ENCODE assay signal across 2 cellular contexts in the genomic region with DNA sequence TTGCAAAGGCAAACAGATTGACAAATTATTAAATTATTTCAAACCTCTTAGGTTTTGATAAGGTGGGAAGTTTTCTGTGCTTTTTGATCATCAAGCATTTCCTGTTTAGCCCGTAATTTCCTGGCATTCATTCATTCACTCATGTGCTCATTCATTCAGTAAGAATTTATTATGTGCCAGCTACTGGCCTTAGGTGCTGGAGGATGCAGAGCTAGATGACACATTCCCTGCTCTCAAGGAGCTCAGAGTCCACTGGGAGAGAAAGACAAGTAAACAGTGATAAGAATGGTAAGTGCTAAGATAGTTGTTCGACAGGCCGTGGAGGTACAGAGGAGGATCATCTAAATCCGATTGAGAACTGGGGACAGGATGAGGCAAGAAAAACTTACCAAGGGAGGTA.
TF ChIP-seq lines count a peak whose summit lies in the region.

No MANE protein-coding gene starts in this region.

TF ChIP-seq in GM23338, 12 proteins besides CTCF, POLR2A, EP300 and RAD21 (continues in another document):
- TF ChIP-seq, protein P1, sequence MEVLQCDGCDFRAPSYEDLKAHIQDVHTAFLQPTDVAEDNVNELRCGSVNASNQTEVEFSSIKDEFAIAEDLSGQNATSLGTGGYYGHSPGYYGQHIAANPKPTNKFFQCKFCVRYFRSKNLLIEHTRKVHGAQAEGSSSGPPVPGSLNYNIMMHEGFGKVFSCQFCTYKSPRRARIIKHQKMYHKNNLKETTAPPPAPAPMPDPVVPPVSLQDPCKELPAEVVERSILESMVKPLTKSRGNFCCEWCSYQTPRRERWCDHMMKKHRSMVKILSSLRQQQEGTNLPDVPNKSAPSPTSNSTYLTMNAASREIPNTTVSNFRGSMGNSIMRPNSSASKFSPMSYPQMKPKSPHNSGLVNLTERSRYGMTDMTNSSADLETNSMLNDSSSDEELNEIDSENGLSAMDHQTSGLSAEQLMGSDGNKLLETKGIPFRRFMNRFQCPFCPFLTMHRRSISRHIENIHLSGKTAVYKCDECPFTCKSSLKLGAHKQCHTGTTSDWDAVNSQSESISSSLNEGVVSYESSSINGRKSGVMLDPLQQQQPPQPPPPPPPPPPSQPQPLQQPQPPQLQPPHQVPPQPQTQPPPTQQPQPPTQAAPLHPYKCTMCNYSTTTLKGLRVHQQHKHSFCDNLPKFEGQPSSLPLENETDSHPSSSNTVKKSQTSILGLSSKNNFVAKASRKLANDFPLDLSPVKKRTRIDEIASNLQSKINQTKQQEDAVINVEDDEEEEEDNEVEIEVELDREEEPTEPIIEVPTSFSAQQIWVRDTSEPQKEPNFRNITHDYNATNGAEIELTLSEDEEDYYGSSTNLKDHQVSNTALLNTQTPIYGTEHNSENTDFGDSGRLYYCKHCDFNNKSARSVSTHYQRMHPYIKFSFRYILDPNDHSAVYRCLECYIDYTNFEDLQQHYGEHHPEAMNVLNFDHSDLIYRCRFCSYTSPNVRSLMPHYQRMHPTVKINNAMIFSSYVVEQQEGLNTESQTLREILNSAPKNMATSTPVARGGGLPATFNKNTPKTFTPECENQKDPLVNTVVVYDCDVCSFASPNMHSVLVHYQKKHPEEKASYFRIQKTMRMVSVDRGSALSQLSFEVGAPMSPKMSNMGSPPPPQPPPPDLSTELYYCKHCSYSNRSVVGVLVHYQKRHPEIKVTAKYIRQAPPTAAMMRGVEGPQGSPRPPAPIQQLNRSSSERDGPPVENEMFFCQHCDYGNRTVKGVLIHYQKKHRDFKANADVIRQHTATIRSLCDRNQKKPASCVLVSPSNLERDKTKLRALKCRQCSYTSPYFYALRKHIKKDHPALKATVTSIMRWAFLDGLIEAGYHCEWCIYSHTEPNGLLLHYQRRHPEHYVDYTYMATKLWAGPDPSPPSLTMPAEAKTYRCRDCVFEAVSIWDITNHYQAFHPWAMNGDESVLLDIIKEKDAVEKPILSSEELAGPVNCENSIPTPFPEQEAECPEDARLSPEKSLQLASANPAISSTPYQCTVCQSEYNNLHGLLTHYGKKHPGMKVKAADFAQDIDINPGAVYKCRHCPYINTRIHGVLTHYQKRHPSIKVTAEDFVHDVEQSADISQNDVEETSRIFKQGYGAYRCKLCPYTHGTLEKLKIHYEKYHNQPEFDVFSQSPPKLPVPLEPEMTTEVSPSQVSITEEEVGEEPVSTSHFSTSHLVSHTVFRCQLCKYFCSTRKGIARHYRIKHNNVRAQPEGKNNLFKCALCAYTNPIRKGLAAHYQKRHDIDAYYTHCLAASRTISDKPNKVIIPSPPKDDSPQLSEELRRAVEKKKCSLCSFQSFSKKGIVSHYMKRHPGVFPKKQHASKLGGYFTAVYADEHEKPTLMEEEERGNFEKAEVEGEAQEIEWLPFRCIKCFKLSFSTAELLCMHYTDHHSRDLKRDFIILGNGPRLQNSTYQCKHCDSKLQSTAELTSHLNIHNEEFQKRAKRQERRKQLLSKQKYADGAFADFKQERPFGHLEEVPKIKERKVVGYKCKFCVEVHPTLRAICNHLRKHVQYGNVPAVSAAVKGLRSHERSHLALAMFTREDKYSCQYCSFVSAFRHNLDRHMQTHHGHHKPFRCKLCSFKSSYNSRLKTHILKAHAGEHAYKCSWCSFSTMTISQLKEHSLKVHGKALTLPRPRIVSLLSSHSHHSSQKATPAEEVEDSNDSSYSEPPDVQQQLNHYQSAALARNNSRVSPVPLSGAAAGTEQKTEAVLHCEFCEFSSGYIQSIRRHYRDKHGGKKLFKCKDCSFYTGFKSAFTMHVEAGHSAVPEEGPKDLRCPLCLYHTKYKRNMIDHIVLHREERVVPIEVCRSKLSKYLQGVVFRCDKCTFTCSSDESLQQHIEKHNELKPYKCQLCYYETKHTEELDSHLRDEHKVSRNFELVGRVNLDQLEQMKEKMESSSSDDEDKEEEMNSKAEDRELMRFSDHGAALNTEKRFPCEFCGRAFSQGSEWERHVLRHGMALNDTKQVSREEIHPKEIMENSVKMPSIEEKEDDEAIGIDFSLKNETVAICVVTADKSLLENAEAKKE (CRISPR knock-in tag; IDR thresholded peaks at IDR 0.05): no peak
- TF ChIP-seq EZH2phosphoT487 (IDR thresholded peaks at IDR 0.05; ENCODE audit: unreplicated experiment) (no peak), ZNF331 (CRISPR knock-in tag; IDR thresholded peaks at IDR 0.05; ENCODE audit: low read depth) (no peak), ZNF114 (CRISPR knock-in tag; IDR thresholded peaks at IDR 0.05) (no peak), POLR2AphosphoS5 (IDR thresholded peaks at IDR 0.05; ENCODE audit: low read depth) (no peak), JUNB (IDR thresholded peaks at IDR 0.05; ENCODE audit: unreplicated experiment) (no peak), NANOG (IDR thresholded peaks at IDR 0.05; ENCODE audit: borderline replicate concordance) (no peak), CREB1 (CRISPR knock-in tag; IDR thresholded peaks at IDR 0.05; ENCODE audit: low read depth) (no peak)
- TF ChIP-seq, protein P2, sequence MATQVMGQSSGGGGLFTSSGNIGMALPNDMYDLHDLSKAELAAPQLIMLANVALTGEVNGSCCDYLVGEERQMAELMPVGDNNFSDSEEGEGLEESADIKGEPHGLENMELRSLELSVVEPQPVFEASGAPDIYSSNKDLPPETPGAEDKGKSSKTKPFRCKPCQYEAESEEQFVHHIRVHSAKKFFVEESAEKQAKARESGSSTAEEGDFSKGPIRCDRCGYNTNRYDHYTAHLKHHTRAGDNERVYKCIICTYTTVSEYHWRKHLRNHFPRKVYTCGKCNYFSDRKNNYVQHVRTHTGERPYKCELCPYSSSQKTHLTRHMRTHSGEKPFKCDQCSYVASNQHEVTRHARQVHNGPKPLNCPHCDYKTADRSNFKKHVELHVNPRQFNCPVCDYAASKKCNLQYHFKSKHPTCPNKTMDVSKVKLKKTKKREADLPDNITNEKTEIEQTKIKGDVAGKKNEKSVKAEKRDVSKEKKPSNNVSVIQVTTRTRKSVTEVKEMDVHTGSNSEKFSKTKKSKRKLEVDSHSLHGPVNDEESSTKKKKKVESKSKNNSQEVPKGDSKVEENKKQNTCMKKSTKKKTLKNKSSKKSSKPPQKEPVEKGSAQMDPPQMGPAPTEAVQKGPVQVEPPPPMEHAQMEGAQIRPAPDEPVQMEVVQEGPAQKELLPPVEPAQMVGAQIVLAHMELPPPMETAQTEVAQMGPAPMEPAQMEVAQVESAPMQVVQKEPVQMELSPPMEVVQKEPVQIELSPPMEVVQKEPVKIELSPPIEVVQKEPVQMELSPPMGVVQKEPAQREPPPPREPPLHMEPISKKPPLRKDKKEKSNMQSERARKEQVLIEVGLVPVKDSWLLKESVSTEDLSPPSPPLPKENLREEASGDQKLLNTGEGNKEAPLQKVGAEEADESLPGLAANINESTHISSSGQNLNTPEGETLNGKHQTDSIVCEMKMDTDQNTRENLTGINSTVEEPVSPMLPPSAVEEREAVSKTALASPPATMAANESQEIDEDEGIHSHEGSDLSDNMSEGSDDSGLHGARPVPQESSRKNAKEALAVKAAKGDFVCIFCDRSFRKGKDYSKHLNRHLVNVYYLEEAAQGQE (IDR thresholded peaks at IDR 0.05; ENCODE audit: unreplicated experiment): no peak
- TF ChIP-seq, protein P3, sequence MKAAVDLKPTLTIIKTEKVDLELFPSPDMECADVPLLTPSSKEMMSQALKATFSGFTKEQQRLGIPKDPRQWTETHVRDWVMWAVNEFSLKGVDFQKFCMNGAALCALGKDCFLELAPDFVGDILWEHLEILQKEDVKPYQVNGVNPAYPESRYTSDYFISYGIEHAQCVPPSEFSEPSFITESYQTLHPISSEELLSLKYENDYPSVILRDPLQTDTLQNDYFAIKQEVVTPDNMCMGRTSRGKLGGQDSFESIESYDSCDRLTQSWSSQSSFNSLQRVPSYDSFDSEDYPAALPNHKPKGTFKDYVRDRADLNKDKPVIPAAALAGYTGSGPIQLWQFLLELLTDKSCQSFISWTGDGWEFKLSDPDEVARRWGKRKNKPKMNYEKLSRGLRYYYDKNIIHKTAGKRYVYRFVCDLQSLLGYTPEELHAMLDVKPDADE (IDR thresholded peaks at IDR 0.05): no peak

TF ChIP-seq in H1, 55 proteins besides CTCF, POLR2A, EP300 and RAD21:
- no peak for TF ChIP-seq KDM4A (IDR thresholded peaks at IDR 0.05; ENCODE audit: low read depth, low read length, severe bottlenecking)
- no peak for TF ChIP-seq GABPA (IDR thresholded peaks at IDR 0.05; ENCODE audit: borderline replicate concordance, insufficient read depth, low read length)
- TF ChIP-seq KDM5A (IDR thresholded peaks at IDR 0.05; ENCODE audit: low read length): no peak
- TF ChIP-seq RBBP5 (IDR thresholded peaks at IDR 0.05; ENCODE audit: borderline replicate concordance, low read depth, low read length): no peak
- no peak for TF ChIP-seq NRF1 (IDR thresholded peaks at IDR 0.05; ENCODE audit: low read depth, low read length)
- no peak for TF ChIP-seq POLR2AphosphoS5 (IDR thresholded peaks at IDR 0.05; ENCODE audit: low read depth, low read length)
- TF ChIP-seq MAFK (IDR thresholded peaks at IDR 0.05; ENCODE audit: low read depth, low read length): no peak
- TF ChIP-seq TCF12 (IDR thresholded peaks at IDR 0.05; ENCODE audit: low read depth, low read length): no peak
- no peak for TF ChIP-seq ASH2L (IDR thresholded peaks at IDR 0.05; ENCODE audit: low read length)
- no peak for TF ChIP-seq RXRA (IDR thresholded peaks at IDR 0.05; ENCODE audit: insufficient read depth, low read depth, low read length)
- TF ChIP-seq SIX5 (IDR thresholded peaks at IDR 0.05; ENCODE audit: low read depth, low read length): no peak
- TF ChIP-seq CHD2 (IDR thresholded peaks at IDR 0.05; ENCODE audit: low read length): no peak
- TF ChIP-seq CHD1 (IDR thresholded peaks at IDR 0.05; ENCODE audit: low read depth, low read length): no peak
- no peak for TF ChIP-seq BACH1 (IDR thresholded peaks at IDR 0.05; ENCODE audit: low read length)
